Comparison of ENCODE assay signal across 2 cellular contexts in genomic region chr19:36423925-36424324, GRCh38.
TF ChIP-seq lines count a peak whose summit lies in the region.

No MANE protein-coding gene starts in this region.

TF ChIP-seq in A549, 52 proteins besides CTCF, POLR2A, EP300 and RAD21 (continued from another document):
- TF ChIP-seq CEBPB (IDR thresholded peaks at IDR 0.05) = no peak
- TF ChIP-seq BCL3 (IDR thresholded peaks at IDR 0.05) = no peak
- TF ChIP-seq ZSCAN20 (CRISPR knock-in tag; IDR thresholded peaks at IDR 0.05) = no peak
- no peak for TF ChIP-seq USF2 (IDR thresholded peaks at IDR 0.05)
- no peak for TF ChIP-seq POLR2AphosphoS2 (conservative IDR thresholded peaks at IDR 0.05; ENCODE audit: low read length)
- TF ChIP-seq TP53 (CRISPR knock-in tag; IDR thresholded peaks at IDR 0.05) = no peak
- TF ChIP-seq HOXA7 (CRISPR knock-in tag; IDR thresholded peaks at IDR 0.05) = no peak
- TF ChIP-seq MYC (IDR thresholded peaks at IDR 0.05; ENCODE audit: borderline replicate concordance, low read length) = no peak

TF ChIP-seq in GM12878, 131 proteins besides CTCF, POLR2A, EP300 and RAD21 (continued from another document):
- no peak for TF ChIP-seq ZBTB33 (IDR thresholded peaks at IDR 0.05)
- TF ChIP-seq RAD51 (IDR thresholded peaks at IDR 0.05) = no peak
- TF ChIP-seq ZBED1 (IDR thresholded peaks at IDR 0.05; ENCODE audit: borderline replicate concordance) = no peak
- TF ChIP-seq CHD2 (IDR thresholded peaks at IDR 0.05; ENCODE audit: borderline replicate concordance, low read depth, low read length) = no peak
- TF ChIP-seq JUNB (IDR thresholded peaks at IDR 0.05) = no peak
- peak; percentile 44; the same call in 1 of the 2 replicates for TF ChIP-seq PKNOX1 (IDR thresholded peaks at IDR 0.05)
